18 cellular contexts compared by ENCODE assay signal in genomic region chr2:25160376-25160775, GRCh38. TPM values are rescaled to one million over a fixed set of nuclear protein-coding genes. Genes with fewer than 3 reads are reported as not detected.
A peak's percentile ranks its signal among the peaks of the same experiment; 100 is the strongest.
DNase-seq lines count a peak whose midpoint lies in the region; ATAC-seq, FAIRE-seq and TF ChIP-seq lines count a peak whose summit lies in the region.
"Had no signal": no experiment of that assay in that cellular context is flagged by ENCODE, and none has a peak within 500 bp of the region (broad histone marks: within the 10 kb centered on the region; RNA-seq: fewer than 3 reads in every experiment).

No MANE protein-coding gene starts in this region.

- H3K4me3 Mint-ChIP-seq in activated T-cell treated with anti-CD3 and anti-CD28 coated beads, Interleukin-2, amount 50 U/mL, for 72 hours, result peak overlapping the region; percentile 80 to 92
- H3K4me3 Mint-ChIP-seq in activated CD8-positive, alpha-beta T cell treated with anti-CD3 and anti-CD28 coated beads, Interleukin-2, amount 10 ng/mL, durations not matched to agents 7 days and 5 days, result peak overlapping the region; percentile 64
- H3K4me3 Mint-ChIP-seq in stimulated activated naive B cell treated with anti-CD40 and anti-IgM and Interleukin-4, amounts not matched to agents 10 μg/mL and 1 μg/mL and 100 μg/mL, for 72 hours, result peak overlapping the region; percentile 76 to 84
- H3K4me3 Mint-ChIP-seq: brain, mesothelial cell of epicardium had no signal

- H3K27ac ChIP-seq in muscle layer of colon (ENCODE audit: low read depth, low read length), result no peak overlapping the region
- H3K27ac ChIP-seq: HL-60, pancreas had no signal

- H3K4me1 Mint-ChIP-seq in activated T-cell treated with anti-CD3 and anti-CD28 coated beads, Interleukin-2, amount 50 U/mL, for 72 hours (ENCODE audit: low read depth), result peaks cover 17% of the 10 kb centered on the region
- peaks cover 12% of the 10 kb centered on the region for H3K4me1 Mint-ChIP-seq in activated CD8-positive, alpha-beta T cell treated with anti-CD3 and anti-CD28 coated beads, Interleukin-2, amount 10 ng/mL, durations not matched to agents 7 days and 5 days (ENCODE audit: low read depth)
- H3K4me1 Mint-ChIP-seq in stimulated activated naive B cell treated with anti-CD40 and anti-IgM and Interleukin-4, amounts not matched to agents 10 μg/mL and 1 μg/mL and 100 μg/mL, for 72 hours, result peaks cover 20 to 39% of the 10 kb centered on the region in 2 donors

- H3K4me1 ChIP-seq in muscle layer of colon (ENCODE audit: insufficient read depth, low read length), result no peaks in the 10 kb centered on the region
- H3K4me1 ChIP-seq: pancreas had no signal

- H3K36me3 ChIP-seq in muscle layer of colon (ENCODE audit: insufficient read depth, low read length), result no peaks in the 10 kb centered on the region
- H3K36me3 ChIP-seq: pancreas had no signal

- DNase-seq in activated T-cell treated with anti-CD3 and anti-CD28 coated beads, Interleukin-2, amount 50 U/mL, for 72 hours, result no peak
- DNase-seq in activated T-cell treated with anti-CD3 and anti-CD28 coated beads for 4 hours, result no peak
- no peak for DNase-seq in activated CD8-positive, alpha-beta T cell treated with anti-CD3 and anti-CD28 coated beads, Interleukin-2, amount 10 ng/mL, durations not matched to agents 7 days and 5 days
- no peak for DNase-seq in stimulated activated naive B cell treated with anti-CD40 and anti-IgM and Interleukin-4, amounts not matched to agents 10 μg/mL and 1 μg/mL and 100 μg/mL, for 72 hours
- no peak for DNase-seq in D721Med (ENCODE audit: insufficient read length, low spot score)
- no peak for DNase-seq in NCI-H748 treated with DMSO at 0.1 percent for 48 hours (lab: John Stamatoyannopoulos, UW)
- DNase-seq in NCI-H1694 treated with DMSO at 0.1 percent for 48 hours (lab: John Stamatoyannopoulos, UW), result no peak
- DNase-seq: COR-L47, dorsolateral prefrontal cortex, KBM-7, NCI-H1048 had no signal

- no peak overlapping the region for H3K9ac ChIP-seq in muscle layer of colon (ENCODE audit: low read length)

- H3K27ac Mint-ChIP-seq in activated T-cell treated with anti-CD3 and anti-CD28 coated beads, Interleukin-2, amount 50 U/mL, for 72 hours, result peak overlapping the region; percentile 23
- peak overlapping the region; percentile 39 for H3K27ac Mint-ChIP-seq in activated CD8-positive, alpha-beta T cell treated with anti-CD3 and anti-CD28 coated beads, Interleukin-2, amount 10 ng/mL, durations not matched to agents 7 days and 5 days
- peak overlapping the region; percentile 80 for H3K27ac Mint-ChIP-seq in stimulated activated naive B cell treated with anti-CD40 and anti-IgM and Interleukin-4, amounts not matched to agents 10 μg/mL and 1 μg/mL and 100 μg/mL, for 72 hours

- no peaks in the 10 kb centered on the region for H3K27me3 Mint-ChIP-seq in activated T-cell treated with anti-CD3 and anti-CD28 coated beads, Interleukin-2, amount 50 U/mL, for 72 hours (ENCODE audit: low read depth)
- H3K27me3 Mint-ChIP-seq in activated CD8-positive, alpha-beta T cell treated with anti-CD3 and anti-CD28 coated beads, Interleukin-2, amount 10 ng/mL, durations not matched to agents 7 days and 5 days (ENCODE audit: low read depth), result peaks cover 13% of the 10 kb centered on the region
- H3K27me3 Mint-ChIP-seq in stimulated activated naive B cell treated with anti-CD40 and anti-IgM and Interleukin-4, amounts not matched to agents 10 μg/mL and 1 μg/mL and 100 μg/mL, for 72 hours, result peaks cover 0 to 4% of the 10 kb centered on the region in 2 donors

- H3K9me3 Mint-ChIP-seq in activated T-cell treated with anti-CD3 and anti-CD28 coated beads, Interleukin-2, amount 50 U/mL, for 72 hours, result no peaks in the 10 kb centered on the region
- no peaks in the 10 kb centered on the region for H3K9me3 Mint-ChIP-seq in activated CD8-positive, alpha-beta T cell treated with anti-CD3 and anti-CD28 coated beads, Interleukin-2, amount 10 ng/mL, durations not matched to agents 7 days and 5 days (ENCODE audit: insufficient read depth)
- H3K9me3 Mint-ChIP-seq in stimulated activated naive B cell treated with anti-CD40 and anti-IgM and Interleukin-4, amounts not matched to agents 10 μg/mL and 1 μg/mL and 100 μg/mL, for 72 hours, result no peaks in the 10 kb centered on the region
- H3K9me3 Mint-ChIP-seq: brain, mesothelial cell of epicardium had no signal

- peaks cover 7 to 15% of the 10 kb centered on the region in 2 donors for H3K27me3 ChIP-seq in muscle layer of colon (ENCODE audit: control insufficient read depth in 1 of 2, insufficient read depth in 2 of 2, low read length in 2 of 2)
- H3K27me3 ChIP-seq: dorsolateral prefrontal cortex, pancreas had no signal

- FAIRE-seq in D721Med (lab: Jason Lieb, UNC), result no peak
- FAIRE-seq: pancreas, RCC 7860 had no signal

- no peaks in the 10 kb centered on the region for H3K9me3 ChIP-seq in muscle layer of colon (ENCODE audit: low read length)
- H3K9me3 ChIP-seq: pancreas had no signal

- POLR2A ChIA-PET in activated CD8-positive, alpha-beta T cell treated with anti-CD3 and anti-CD28 coated beads, Interleukin-2, amount 10 ng/mL, durations not matched to agents 7 days and 5 days (lab: Charles Lee), result interaction anchor here (1.0 kb wide), 1 partner anchor 185 kb away, joined by 3 read pairs; no protein-coding TSS in a partner anchor

- H3K36me3 Mint-ChIP-seq in activated T-cell treated with anti-CD3 and anti-CD28 coated beads, Interleukin-2, amount 50 U/mL, for 72 hours (ENCODE audit: insufficient read depth in 2 of 2), result peaks cover 2 to 4% of the 10 kb centered on the region in 2 donors
- no peaks in the 10 kb centered on the region for H3K36me3 Mint-ChIP-seq in activated CD8-positive, alpha-beta T cell treated with anti-CD3 and anti-CD28 coated beads, Interleukin-2, amount 10 ng/mL, durations not matched to agents 7 days and 5 days (ENCODE audit: low read depth)
- peaks cover 10 to 12% of the 10 kb centered on the region in 2 donors for H3K36me3 Mint-ChIP-seq in stimulated activated naive B cell treated with anti-CD40 and anti-IgM and Interleukin-4, amounts not matched to agents 10 μg/mL and 1 μg/mL and 100 μg/mL, for 72 hours

- CTCF ChIA-PET in activated CD8-positive, alpha-beta T cell treated with anti-CD3 and anti-CD28 coated beads, Interleukin-2, amount 10 ng/mL, durations not matched to agents 7 days and 5 days (lab: Charles Lee), result interaction anchor here (1.3 to 1.4 kb wide), 2 partner anchors 35 to 358 kb away, joined by 3 read pairs; no protein-coding TSS in a partner anchor

- no peak for ATAC-seq in activated T-cell treated with anti-CD3 and anti-CD28 coated beads, Interleukin-2, amount 50 U/mL, for 72 hours (replicated peaks in 1 of 2)
- ATAC-seq in activated CD8-positive, alpha-beta T cell treated with anti-CD3 and anti-CD28 coated beads, Interleukin-2, amount 10 ng/mL, durations not matched to agents 7 days and 5 days, result no peak
- no peak for ATAC-seq in stimulated activated naive B cell treated with anti-CD40 and anti-IgM and Interleukin-4, amounts not matched to agents 10 μg/mL and 1 μg/mL and 100 μg/mL, for 72 hours (replicated peaks)

- peak overlapping the region; percentile 21 to 37 for H3K4me3 ChIP-seq in muscle layer of colon (ENCODE audit: low read depth in 1 of 2, low read length in 2 of 2)

- no peak for TF ChIP-seq CTCF in D721Med (IDR thresholded peaks at IDR 0.05; ENCODE audit: insufficient read depth, missing control alignments)

RNA-seq across cellular contexts. Expression of gene POMC, which starts 8.0 kb away (rescaled TPM):
- total RNA-seq in activated T-cell treated with anti-CD3 and anti-CD28 coated beads, Interleukin-2, amount 50 U/mL, for 72 hours, result 10 to 100 TPM in 1 of 2 donors, 1 to 10 TPM in 1; 8.0 to 12.5 TPM
- 1 to 10 TPM; 2.1 to 3.4 TPM for total RNA-seq in activated CD8-positive, alpha-beta T cell treated with anti-CD3 and anti-CD28 coated beads, Interleukin-2, amount 10 ng/mL, durations not matched to agents 7 days and 5 days
- total RNA-seq: G401, mesothelial cell of epicardium had no signal

Comparison
In these comparisons a context has a peak if more than half of its experiments do, and no peak if none do; other contexts are left out.
1. H3K27ac Mint-ChIP-seq: peak in every context shown above with its lines; median percentile 80 in stimulated activated naive B cell treated with anti-CD40 and anti-IgM and Interleukin-4, amounts not matched to agents 10 μg/mL and 1 μg/mL and 100 μg/mL, for 72 hours; 39 in activated CD8-positive, alpha-beta T cell treated with anti-CD3 and anti-CD28 coated beads, Interleukin-2, amount 10 ng/mL, durations not matched to agents 7 days and 5 days; 23 in activated T-cell treated with anti-CD3 and anti-CD28 coated beads, Interleukin-2, amount 50 U/mL, for 72 hours.